19 cellular contexts compared by ENCODE assay signal in genomic region chrX:115348440-115349225, GRCh38. TPM values are rescaled to one million over a fixed set of nuclear protein-coding genes. Genes with fewer than 3 reads are reported as not detected.
A peak's percentile ranks its signal among the peaks of the same experiment; 100 is the strongest.
DNase-seq lines count a peak whose midpoint lies in the region; ATAC-seq and TF ChIP-seq lines count a peak whose summit lies in the region.
"Had no signal": no experiment of that assay in that cellular context is flagged by ENCODE, and none has a peak within 500 bp of the region (broad histone marks: within the 10 kb centered on the region; RNA-seq: fewer than 3 reads in every experiment).

No MANE protein-coding gene starts in this region.

- no peaks in the 10 kb centered on the region for H3K36me3 ChIP-seq in Peyer's patch
- no peaks in the 10 kb centered on the region for H3K36me3 ChIP-seq in SJCRH30

- TF ChIP-seq CTCF in brain (conservative IDR thresholded peaks at IDR 0.05) (no peak), fibroblast of the aortic adventitia (IDR thresholded peaks at IDR 0.05; ENCODE audit: insufficient read depth, low read length) (no peak), nephron (IDR thresholded peaks at IDR 0.05; ENCODE audit: unreplicated experiment in 3 of 3) (no peak), Peyer's patch (IDR thresholded peaks at IDR 0.05) (no peak)

- H3K4me1 ChIP-seq in Peyer's patch = peaks cover 0 to 8% (median 0%) of the 10 kb centered on the region in 4 donors
- H3K4me1 ChIP-seq in SJCRH30 = peaks cover 32% of the 10 kb centered on the region

- H3K36me3 Mint-ChIP-seq in brain (peaks cover 6% of the 10 kb centered on the region), nephron (ENCODE audit: low read depth) (peaks cover 10% of the 10 kb centered on the region)
- H3K36me3 Mint-ChIP-seq: CD14-positive monocyte; CD8-positive, alpha-beta T cell had no signal

- H3K9me3 Mint-ChIP-seq in brain (peaks cover 0 to 19% (median 13%) of the 10 kb centered on the region in 5 experiments), nephron (peaks cover 5% of the 10 kb centered on the region)
- H3K9me3 Mint-ChIP-seq: CD8-positive, alpha-beta T cell; HFFc6 had no signal

- peak overlapping the region; percentile 28 to 86 (median 72) for H3K27ac Mint-ChIP-seq in brain
- peak overlapping the region; percentile 52 to 98 (median 92) for H3K27ac Mint-ChIP-seq in nephron
- H3K27ac Mint-ChIP-seq: CD14-positive monocyte; CD8-positive, alpha-beta T cell; HFFc6 had no signal

- ATAC-seq in GM21367 (IDR thresholded peaks at IDR 0.05; ENCODE audit: unreplicated experiment) = no peak
- ATAC-seq: CD8-positive, alpha-beta T cell had no signal

- H3K4me1 Mint-ChIP-seq in brain (peaks cover 39% of the 10 kb centered on the region), nephron (peaks cover 58% of the 10 kb centered on the region)

- H3K4me3 ChIP-seq in fibroblast of the aortic adventitia (ENCODE audit: low read depth, low read length) = no peak overlapping the region
- H3K4me3 ChIP-seq in Peyer's patch = no peak overlapping the region
- no peak overlapping the region for H3K4me3 ChIP-seq in SJCRH30

- no peak for TF ChIP-seq POLR2A in Peyer's patch (IDR thresholded peaks at IDR 0.05)

- H3K27me3 ChIP-seq in Peyer's patch = no peaks in the 10 kb centered on the region
- H3K27me3 ChIP-seq in SJCRH30 = no peaks in the 10 kb centered on the region

- H3K27ac ChIP-seq in Peyer's patch = no peak overlapping the region
- no peak overlapping the region for H3K27ac ChIP-seq in SJCRH30

- H3K9me3 ChIP-seq in Peyer's patch (no peaks in the 10 kb centered on the region), SJCRH30 (replicated peaks) (no peaks in the 10 kb centered on the region; the same call in 1 of the 2 replicates)

- DNase-seq in fibroblast of the aortic adventitia (ENCODE audit: low read depth) (peak; percentile 58), Peyer's patch (no peak), SJCRH30 (no peak), NCI-H146 (lab: John Stamatoyannopoulos, UW) (no peak)
- DNase-seq: CD8-positive, alpha-beta T cell; COR-L47; DMS153; DMS79 treated with DMSO at 0.1 percent for 48 hours; EL; HCEC 1CT; HFFc6 had no signal

- H3K27me3 Mint-ChIP-seq in brain (peaks cover 4% of the 10 kb centered on the region), nephron (ENCODE audit: low read depth) (no peaks in the 10 kb centered on the region)

- H3K4me3 Mint-ChIP-seq in brain (no peak overlapping the region), nephron (peak overlapping the region in 1 of 3 experiments; percentile 22)
- H3K4me3 Mint-ChIP-seq: CD14-positive monocyte; CD8-positive, alpha-beta T cell; HFFc6 had no signal

RNA-seq across cellular contexts. Expression of gene LUZP4, which starts 59.1 kb away (rescaled TPM):
- polyA plus RNA-seq in brain (ENCODE audit: insufficient read depth, low read depth, low replicate concordance) = not detected
- total RNA-seq in fibroblast of the aortic adventitia (ENCODE audit: low replicate concordance) (not detected in 2 replicates), Peyer's patch (not detected)
- total RNA-seq in SJCRH30 (2014; rRNA removed; shearing (Covaris generic)) = not detected in 2 replicates
- total RNA-seq: CD8-positive, alpha-beta T cell; H4; HFFc6; HT1080 had no signal
- polyA plus RNA-seq: AG04450, BJ, CD14-positive monocyte had no signal
